8 cellular contexts compared by ENCODE assay signal in genomic region chr1:176783281-176783680, GRCh38.
"Had no signal": no experiment of that assay in that cellular context is flagged by ENCODE, and none has a peak within 500 bp of the region (broad histone marks: within the 10 kb centered on the region; RNA-seq: fewer than 3 reads in every experiment).

No MANE protein-coding gene starts in this region.

- H3K4me3 ChIP-seq: GM12878 had no signal

- FAIRE-seq: G401.6, GM12878, GM12891, GM12892, GM18507, GM19239 had no signal

- DNase-seq: GDM1, GF-D8 had no signal

- ATAC-seq: GM12878 had no signal
